In genomic region chr11:812390-812789, GRCh38 we compare ENCODE assay signal across 15 cellular contexts. TPM values are rescaled to one million over a fixed set of nuclear protein-coding genes. Genes with fewer than 3 reads are reported as not detected.
A peak's percentile ranks its signal among the peaks of the same experiment; 100 is the strongest.
DNase-seq lines count a peak whose midpoint lies in the region; ATAC-seq and TF ChIP-seq lines count a peak whose summit lies in the region.
"Had no signal": no experiment of that assay in that cellular context is flagged by ENCODE, and none has a peak within 500 bp of the region (broad histone marks: within the 10 kb centered on the region; RNA-seq: fewer than 3 reads in every experiment).

No MANE protein-coding gene starts in this region.

- no peak for TF ChIP-seq CTCF in NB4 (IDR thresholded peaks at IDR 0.05; ENCODE audit: low read depth, low read length)
- TF ChIP-seq CTCF in psoas muscle (IDR thresholded peaks at IDR 0.05) = no peak
- TF ChIP-seq CTCF in heart left ventricle (IDR thresholded peaks at IDR 0.05) = no peak
- TF ChIP-seq CTCF in left ventricle myocardium inferior (IDR thresholded peaks at IDR 0.05; ENCODE audit: borderline replicate concordance) = no peak

- H3K36me3 ChIP-seq in adipocyte (ENCODE audit: control insufficient read depth, insufficient read depth, low read length, severe bottlenecking) (peaks cover 34% of the 10 kb centered on the region), psoas muscle (ENCODE audit: insufficient read depth in 1 of 2, low read depth in 1 of 2) (peaks cover 10 to 46% of the 10 kb centered on the region in 2 donors), heart left ventricle (peaks cover 3 to 42% (median 32%) of the 10 kb centered on the region in 9 donors), left ventricle myocardium inferior (peaks cover 27% of the 10 kb centered on the region)

- H3K4me3 Mint-ChIP-seq in T-helper 1 cell treated with Interleukin-12 subunit alpha and Interleukin-12 subunit beta and Interleukin-4 antibody, amounts not matched to agents 30 μg/mL and 1 μg/mL, for 36 hours = peak overlapping the region; percentile 10

- H3K27ac ChIP-seq in psoas muscle = peak overlapping the region; percentile 97
- no peak overlapping the region for H3K27ac ChIP-seq in heart left ventricle
- no peak overlapping the region for H3K27ac ChIP-seq in left ventricle myocardium inferior (replicated peaks)
- H3K27ac ChIP-seq: tibial artery had no signal

- peaks cover 21% of the 10 kb centered on the region for H3K4me1 Mint-ChIP-seq in T-helper 1 cell treated with Interleukin-12 subunit alpha and Interleukin-12 subunit beta and Interleukin-4 antibody, amounts not matched to agents 30 μg/mL and 1 μg/mL, for 36 hours (ENCODE audit: low read depth)

- 56 to 72% (median 71%) methylated on average over 3 of the region's 3 CpGs for WGBS in psoas muscle, 3 donors
- WGBS in heart left ventricle, 4 donors = 83 to 88% (median 86%) methylated on average over 3 of the region's 3 CpGs

- H3K27me3 ChIP-seq in adipocyte (replicated peaks; ENCODE audit: control insufficient read depth, insufficient read depth, low read length) (no peaks in the 10 kb centered on the region), psoas muscle (ENCODE audit: insufficient read depth in 3 of 3, low read length in 2 of 3) (no peaks in the 10 kb centered on the region), heart left ventricle (no peaks in the 10 kb centered on the region), left ventricle myocardium inferior (ENCODE audit: low read depth) (no peaks in the 10 kb centered on the region)
- H3K27me3 ChIP-seq: tibial artery had no signal

- peak overlapping the region; percentile 55 for H3K27ac Mint-ChIP-seq in T-helper 1 cell treated with Interleukin-12 subunit alpha and Interleukin-12 subunit beta and Interleukin-4 antibody, amounts not matched to agents 30 μg/mL and 1 μg/mL, for 36 hours

- TF ChIP-seq POLR2A in NB4 (IDR thresholded peaks at IDR 0.05; ENCODE audit: extremely low read depth, insufficient read length) = no peak
- no peak for TF ChIP-seq POLR2A in heart left ventricle (IDR thresholded peaks at IDR 0.05)

- no peaks in the 10 kb centered on the region for H3K9me3 Mint-ChIP-seq in T-helper 1 cell treated with Interleukin-12 subunit alpha and Interleukin-12 subunit beta and Interleukin-4 antibody, amounts not matched to agents 30 μg/mL and 1 μg/mL, for 36 hours

- H3K36me3 Mint-ChIP-seq in T-helper 1 cell treated with Interleukin-12 subunit alpha and Interleukin-12 subunit beta and Interleukin-4 antibody, amounts not matched to agents 30 μg/mL and 1 μg/mL, for 36 hours (ENCODE audit: low read depth) = peaks cover 25% of the 10 kb centered on the region

- no peaks in the 10 kb centered on the region for H3K9me3 ChIP-seq in adipocyte (ENCODE audit: control insufficient read depth, low read length)
- no peaks in the 10 kb centered on the region for H3K9me3 ChIP-seq in psoas muscle
- H3K9me3 ChIP-seq in heart left ventricle = no peaks in the 10 kb centered on the region
- H3K9me3 ChIP-seq in left ventricle myocardium inferior (replicated peaks) = no peaks in the 10 kb centered on the region
- H3K9me3 ChIP-seq: tibial artery had no signal

- no peak for DNase-seq in T-helper 1 cell
- DNase-seq in NB4 (ENCODE audit: low read depth) = no peak
- no peak for DNase-seq in adipocyte (ENCODE audit: low read depth)
- no peak for DNase-seq in psoas muscle
- no peak for DNase-seq in superior temporal gyrus (ENCODE audit: extremely low spot score)
- no peak for DNase-seq in heart left ventricle
- no peak for DNase-seq in left ventricle myocardium inferior
- DNase-seq: 8988T, activated gamma-delta T cell treated with Interleukin-2 at 50 U/mL for 16 hours, DMS53, NCI-H1092, NCI-H446 treated with DMSO at 0.1 percent for 48 hours, right cardiac atrium, tibial artery had no signal

- H3K4me3 ChIP-seq in NB4 (ENCODE audit: low read depth, low read length) (peak overlapping the region; percentile 98), adipocyte (ENCODE audit: low read length) (peak overlapping the region; percentile 89), psoas muscle (peak overlapping the region; percentile 93), heart left ventricle (no peak overlapping the region), left ventricle myocardium inferior (no peak overlapping the region)
- H3K4me3 ChIP-seq: tibial artery had no signal

- H3K4me1 ChIP-seq in adipocyte (ENCODE audit: control insufficient read depth, insufficient read depth, low read length) (peaks cover 45% of the 10 kb centered on the region), psoas muscle (peaks cover 31% of the 10 kb centered on the region), heart left ventricle (peaks cover 2 to 34% (median 25%) of the 10 kb centered on the region in 12 donors), left ventricle myocardium inferior (peaks cover 42% of the 10 kb centered on the region)

- ATAC-seq in psoas muscle = no peak
- ATAC-seq in heart left ventricle = no peak
- ATAC-seq: right cardiac atrium had no signal

- peak overlapping the region; percentile 99 for H3K9ac ChIP-seq in adipocyte (ENCODE audit: low read length)

- intact Hi-C loops in psoas muscle (cut with DNase I) (no loop called here), heart left ventricle (cut with DNase I) (no loop called here), left ventricle myocardium inferior (cut with micrococcal nuclease) (no loop called here)

- H3K27me3 Mint-ChIP-seq in T-helper 1 cell treated with Interleukin-12 subunit alpha and Interleukin-12 subunit beta and Interleukin-4 antibody, amounts not matched to agents 30 μg/mL and 1 μg/mL, for 36 hours (ENCODE audit: low read depth) = no peaks in the 10 kb centered on the region

RNA-seq across cellular contexts. Expression of gene RPLP2, which starts 2.6 kb away (rescaled TPM):
- total RNA-seq in psoas muscle (1,000 to 10,000 TPM; 1,082 to 1,565 (median 1,354) TPM), heart left ventricle (1,000 to 10,000 TPM in 3 of 9 donors, 100 to 1,000 TPM in 6; 236 to 1,207 (median 933) TPM), left ventricle myocardium inferior (871 TPM)
- polyA plus RNA-seq in psoas muscle (1,000 to 10,000 TPM in 1 of 3 donors, 100 to 1,000 TPM in 2; 779 to 1,781 (median 798) TPM), heart left ventricle (1,000 to 10,000 TPM in 1 of 2 donors, 100 to 1,000 TPM in 1; 998 to 1,652 TPM)

RNA-seq across cellular contexts. Expression of gene PNPLA2, which starts 6.3 kb away (rescaled TPM):
- total RNA-seq in psoas muscle (100 to 1,000 TPM; 125 to 247 (median 175) TPM), heart left ventricle (100 to 1,000 TPM; 141 to 348 (median 232) TPM), left ventricle myocardium inferior (300 TPM)
- polyA plus RNA-seq in psoas muscle (10 to 100 TPM; 64.8 to 87.9 (median 83.8) TPM), heart left ventricle (100 to 1,000 TPM; 112 to 133 TPM)

RNA-seq across cellular contexts. Expression of gene PIDD1, which starts 7.4 kb away (rescaled TPM):
- 10 to 100 TPM in 3 of 4 donors, 1 to 10 TPM in 1; 8.7 to 13.8 (median 10.4) TPM for total RNA-seq in psoas muscle
- 10 to 100 TPM in 2 of 3 donors, 1 to 10 TPM in 1; 9.4 to 16.2 (median 10.9) TPM for polyA plus RNA-seq in psoas muscle
- total RNA-seq in heart left ventricle = 10 to 100 TPM in 1 of 9 donors, 1 to 10 TPM in 8; 4.9 to 11.2 (median 6.6) TPM
- 10 to 100 TPM in 1 of 2 donors, 1 to 10 TPM in 1; 5.5 to 11.8 TPM for polyA plus RNA-seq in heart left ventricle
- 7.1 TPM for total RNA-seq in left ventricle myocardium inferior

RNA-seq across cellular contexts. Expression of gene SLC25A22, which starts 14.3 kb away (rescaled TPM):
- total RNA-seq in psoas muscle = 1 to 10 TPM; 1.5 to 2.9 (median 2.2) TPM
- polyA plus RNA-seq in psoas muscle = 1 to 10 TPM in 1 of 3 donors, under 1 TPM in 2; 0.49 to 4.3 (median 0.56) TPM
- total RNA-seq in heart left ventricle = 10 to 100 TPM in 1 of 9 donors, 1 to 10 TPM in 8; 2.1 to 12.8 (median 4.4) TPM
- polyA plus RNA-seq in heart left ventricle = 10 to 100 TPM in 1 of 2 donors, 1 to 10 TPM in 1; 2.6 to 12.7 TPM
- total RNA-seq in left ventricle myocardium inferior = 3.9 TPM

RNA-seq across cellular contexts. Expression of gene CRACR2B, which starts 15.3 kb away (rescaled TPM):
- total RNA-seq in psoas muscle = 1 to 10 TPM; 2.4 to 8.9 (median 4.1) TPM
- 1 to 10 TPM; 1.9 to 6.4 (median 2.8) TPM for polyA plus RNA-seq in psoas muscle
- 10 to 100 TPM; 13.3 to 22.4 (median 17.7) TPM for total RNA-seq in heart left ventricle
- polyA plus RNA-seq in heart left ventricle = 10 to 100 TPM in 1 of 2 donors, 1 to 10 TPM in 1; 8.8 to 43.5 TPM
- total RNA-seq in left ventricle myocardium inferior = 23.2 TPM

Comparison
In these comparisons a context has a peak if more than half of its experiments do, and no peak if none do; other contexts are left out.
1. H3K4me3 ChIP-seq: peak in NB4 (single experiment), adipocyte (single experiment) and psoas muscle (single experiment); none in heart left ventricle (0 of 12) and left ventricle myocardium inferior (single experiment).